15 cellular contexts compared by ENCODE assay signal in genomic region chr14:60565211-60565610, GRCh38. TPM values are rescaled to one million over a fixed set of nuclear protein-coding genes. Genes with fewer than 3 reads are reported as not detected.
A peak's percentile ranks its signal among the peaks of the same experiment; 100 is the strongest.
DNase-seq lines count a peak whose midpoint lies in the region; ATAC-seq and TF ChIP-seq lines count a peak whose summit lies in the region.
"Had no signal": no experiment of that assay in that cellular context is flagged by ENCODE, and none has a peak within 500 bp of the region (broad histone marks: within the 10 kb centered on the region; RNA-seq: fewer than 3 reads in every experiment).

No MANE protein-coding gene starts in this region.

- H3K27ac ChIP-seq in AG04450 (ENCODE audit: low read depth, low read length) (no peak overlapping the region), SU-DHL-6 (ENCODE audit: low read depth, low read length) (no peak overlapping the region), esophagus squamous epithelium (no peak overlapping the region)
- H3K27ac ChIP-seq: parathyroid adenoma had no signal

- no peaks in the 10 kb centered on the region for H4K20me1 ChIP-seq in SU-DHL-6 (ENCODE audit: low read depth, low read length)

- no peak for ATAC-seq in stimulated activated naive CD8-positive, alpha-beta T cell treated with anti-CD3 and anti-CD28 coated beads, Interleukin-15, Interleukin-2, amounts not matched to agents 100 U/mL and 50 U/mL, for 24 hours
- ATAC-seq in GM19463 (IDR thresholded peaks at IDR 0.05; ENCODE audit: unreplicated experiment): no peak
- ATAC-seq in activated CD8-positive, alpha-beta T cell treated with anti-CD3 and anti-CD28 coated beads for 36 hours: no peak
- ATAC-seq: activated CD4-positive, alpha-beta T cell treated with anti-CD3 and anti-CD28 coated beads for 36 hours had no signal

- H2AFZ ChIP-seq in SU-DHL-6 (ENCODE audit: low read depth, low read length, severe bottlenecking): no peak overlapping the region
- H2AFZ ChIP-seq: parathyroid adenoma had no signal

- H3K4me1 ChIP-seq in esophagus squamous epithelium: no peaks in the 10 kb centered on the region

- H3K27me3 Mint-ChIP-seq in activated CD8-positive, alpha-beta T cell treated with anti-CD3 and anti-CD28 coated beads for 36 hours: peaks cover 3% of the 10 kb centered on the region

- no peak overlapping the region for H3K4me3 ChIP-seq in AG04450 (ENCODE audit: low read depth, low read length)
- no peak overlapping the region for H3K4me3 ChIP-seq in SU-DHL-6 (ENCODE audit: insufficient read depth, low read length, poor library complexity, severe bottlenecking)
- no peak overlapping the region for H3K4me3 ChIP-seq in esophagus squamous epithelium
- H3K4me3 ChIP-seq: lung had no signal

- POLR2A ChIA-PET in AG04450 (lab: Yijun Ruan, JAX): no interaction called here
- POLR2A ChIA-PET in activated CD8-positive, alpha-beta T cell treated with anti-CD3 and anti-CD28 coated beads for 36 hours (lab: Charles Lee): no interaction called here

- H3K36me3 ChIP-seq in SU-DHL-6 (ENCODE audit: low read length) (no peaks in the 10 kb centered on the region), esophagus squamous epithelium (no peaks in the 10 kb centered on the region)

- no peaks in the 10 kb centered on the region for H3K79me2 ChIP-seq in SU-DHL-6 (ENCODE audit: insufficient read depth, low read length)
- H3K79me2 ChIP-seq: parathyroid adenoma had no signal

- DNase-seq in AG04450 (ENCODE audit: low read depth, low spot score) (peak; percentile 23), HS-27A (ENCODE audit: low read depth) (peak; percentile 23), iris pigment epithelial cell (ENCODE audit: low read depth) (peak; percentile 80), esophagus squamous epithelium (lab: John Stamatoyannopoulos, UW) (no peak)
- no peak for DNase-seq in stimulated activated naive CD8-positive, alpha-beta T cell treated with anti-CD3 and anti-CD28 coated beads, Interleukin-15, Interleukin-2, amounts not matched to agents 100 U/mL and 50 U/mL, for 24 hours
- DNase-seq in activated CD8-positive, alpha-beta T cell treated with anti-CD3 and anti-CD28 coated beads for 36 hours: no peak
- DNase-seq: activated CD4-positive, alpha-beta T cell treated with anti-CD3 and anti-CD28 coated beads for 36 hours; head of caudate nucleus; MM.1S had no signal

- no peaks in the 10 kb centered on the region for H3K4me1 Mint-ChIP-seq in activated CD8-positive, alpha-beta T cell treated with anti-CD3 and anti-CD28 coated beads for 36 hours (ENCODE audit: low read depth)
- H3K4me1 Mint-ChIP-seq: activated CD4-positive, alpha-beta T cell treated with anti-CD3 and anti-CD28 coated beads for 36 hours had no signal

- TF ChIP-seq CTCF in AG04450 (IDR thresholded peaks at IDR 0.05; ENCODE audit: low read depth, low read length): no peak
- no peak for TF ChIP-seq CTCF in SU-DHL-6 (IDR thresholded peaks at IDR 0.05; ENCODE audit: insufficient read depth, low read length, poor library complexity, severe bottlenecking)
- no peak for TF ChIP-seq CTCF in esophagus squamous epithelium (IDR thresholded peaks at IDR 0.05)
- no peak for TF ChIP-seq CTCF in activated CD8-positive, alpha-beta T cell treated with anti-CD3 and anti-CD28 coated beads for 36 hours (IDR thresholded peaks at IDR 0.05)

- no peaks in the 10 kb centered on the region for H3K36me3 Mint-ChIP-seq in activated CD8-positive, alpha-beta T cell treated with anti-CD3 and anti-CD28 coated beads for 36 hours (ENCODE audit: low read depth)

- TF ChIP-seq POLR2A in esophagus squamous epithelium (IDR thresholded peaks at IDR 0.05): no peak

- H3F3A ChIP-seq in SU-DHL-6 (ENCODE audit: insufficient read depth): no peaks in the 10 kb centered on the region

- H3K4me2 ChIP-seq in SU-DHL-6 (ENCODE audit: low read depth, low read length, poor library complexity, severe bottlenecking): peak overlapping the region; percentile 25

- intact Hi-C loops in esophagus squamous epithelium (cut with DNase I): loop anchor here (10.0 kb wide), 1 partner anchor 210 kb away; no protein-coding TSS in a partner anchor
- intact Hi-C loops in activated CD8-positive, alpha-beta T cell treated with anti-CD3 and anti-CD28 coated beads for 36 hours (cut with micrococcal nuclease): no loop called here

- H3K9ac ChIP-seq in SU-DHL-6 (ENCODE audit: low read length): no peak overlapping the region
- H3K9ac ChIP-seq: parathyroid adenoma had no signal

- no peaks in the 10 kb centered on the region for H3K9me3 ChIP-seq in AG04450 (ENCODE audit: control insufficient read depth, insufficient read depth, low read length)
- no peaks in the 10 kb centered on the region for H3K9me3 ChIP-seq in SU-DHL-6 (ENCODE audit: insufficient read depth, low read length)
- no peaks in the 10 kb centered on the region for H3K9me3 ChIP-seq in esophagus squamous epithelium

- H3K9me2 ChIP-seq in SU-DHL-6 (replicated peaks; ENCODE audit: insufficient read depth, low read length): no peaks in the 10 kb centered on the region

- no peak overlapping the region for H3K4me3 Mint-ChIP-seq in activated CD8-positive, alpha-beta T cell treated with anti-CD3 and anti-CD28 coated beads for 36 hours
- H3K4me3 Mint-ChIP-seq: activated CD4-positive, alpha-beta T cell treated with anti-CD3 and anti-CD28 coated beads for 36 hours had no signal

- CTCF ChIA-PET in AG04450 (lab: Charles Lee): interaction anchor here (7.3 kb wide), 1 partner anchor 216 kb away, joined by 195 read pairs; no protein-coding TSS in a partner anchor
- CTCF ChIA-PET in activated CD8-positive, alpha-beta T cell treated with anti-CD3 and anti-CD28 coated beads for 36 hours (lab: Charles Lee): no interaction called here

- WGBS in esophagus squamous epithelium, 2 donors: 34 to 51% methylated on average over 6 of the region's 6 CpGs

- no peak overlapping the region for H3K27ac Mint-ChIP-seq in activated CD8-positive, alpha-beta T cell treated with anti-CD3 and anti-CD28 coated beads for 36 hours
- H3K27ac Mint-ChIP-seq: activated CD4-positive, alpha-beta T cell treated with anti-CD3 and anti-CD28 coated beads for 36 hours had no signal

- H3K27me3 ChIP-seq in AG04450 (ENCODE audit: control insufficient read depth, insufficient read depth, low read length) (no peaks in the 10 kb centered on the region), SU-DHL-6 (ENCODE audit: low read length) (no peaks in the 10 kb centered on the region), esophagus squamous epithelium (no peaks in the 10 kb centered on the region)

- no peaks in the 10 kb centered on the region for H3K9me3 Mint-ChIP-seq in activated CD8-positive, alpha-beta T cell treated with anti-CD3 and anti-CD28 coated beads for 36 hours

RNA-seq across cellular contexts. Expression of gene SIX6, which starts 56.3 kb away (rescaled TPM):
- not detected in 2 replicates for polyA plus RNA-seq in AG04450 (2011; rRNA removed)
- not detected in 2 replicates for polyA minus RNA-seq in AG04450 (2011; rRNA and poly(A)+ RNA removed)
- not detected for total RNA-seq in esophagus squamous epithelium
- total RNA-seq in activated CD8-positive, alpha-beta T cell treated with anti-CD3 and anti-CD28 coated beads for 36 hours: not detected
- total RNA-seq: activated CD4-positive, alpha-beta T cell treated with anti-CD3 and anti-CD28 coated beads for 36 hours; cerebellum; lung; subcutaneous adipose tissue had no signal
- polyA plus RNA-seq: lung had no signal

Comparison
In these comparisons a context has a peak if more than half of its experiments do, and no peak if none do; other contexts are left out.
1. DNase-seq: peak in AG04450 (single experiment), HS-27A (single experiment) and iris pigment epithelial cell (single experiment); none in stimulated activated naive CD8-positive, alpha-beta T cell treated with anti-CD3 and anti-CD28 coated beads, Interleukin-15, Interleukin-2, amounts not matched to agents 100 U/mL and 50 U/mL, for 24 hours (single experiment), esophagus squamous epithelium (single experiment) and activated CD8-positive, alpha-beta T cell treated with anti-CD3 and anti-CD28 coated beads for 36 hours (single experiment).